ENCODE assay signal across 1 cellular context in the genomic region with DNA sequence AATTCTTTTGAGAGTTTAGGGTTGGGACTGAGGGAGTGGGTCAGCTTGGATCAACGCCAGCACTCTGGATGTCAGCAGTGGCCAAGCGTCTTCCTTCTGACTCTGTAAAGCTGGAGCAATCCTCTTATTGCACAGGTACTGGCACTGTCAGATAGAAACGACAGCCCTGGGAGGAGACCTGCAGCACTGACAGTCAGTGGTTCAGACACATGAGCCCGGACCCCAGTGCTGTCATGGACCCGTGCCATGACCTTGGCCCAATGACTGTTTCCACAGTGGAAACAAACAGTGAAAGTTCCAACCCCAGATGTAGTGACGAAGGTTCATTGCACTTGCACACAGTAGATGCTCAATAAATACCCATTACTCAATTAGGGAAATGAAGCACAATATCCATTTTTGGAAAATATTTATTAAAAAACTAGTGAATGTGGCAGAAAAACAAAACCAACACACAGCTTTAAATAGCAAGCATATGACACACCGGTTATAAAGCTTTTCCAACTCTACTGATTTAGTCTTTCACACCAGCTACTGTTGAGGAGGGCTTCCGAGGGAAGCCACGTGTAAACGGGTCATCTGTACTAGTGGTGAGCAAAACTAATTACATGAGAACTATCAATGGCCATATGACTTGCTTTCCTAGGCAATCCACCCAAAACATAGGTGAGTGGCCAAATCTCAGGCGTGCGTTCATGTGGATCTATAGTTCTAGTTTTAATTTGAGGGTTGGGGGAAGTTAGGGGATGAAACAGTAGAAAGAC.
A peak's percentile ranks its signal among the peaks of the same experiment; 100 is the strongest.
TF ChIP-seq lines count a peak whose summit lies in the region.

No MANE protein-coding gene starts in this region.

TF ChIP-seq in liver, 16 proteins besides CTCF, POLR2A, EP300 and RAD21:
- TF ChIP-seq RXRA (IDR thresholded peaks at IDR 0.05) (peak; percentile 98 to 99), GABPA (IDR thresholded peaks at IDR 0.05 in 1 of 2, conservative IDR thresholded peaks at IDR 0.05 in 1 of 2) (no peak), EGR1 (IDR thresholded peaks at IDR 0.05; ENCODE audit: low read depth in 2 of 2) (peak; percentile 84 to 94), FOXA2 (IDR thresholded peaks at IDR 0.05) (peak; percentile 64), JUND (IDR thresholded peaks at IDR 0.05) (peak; percentile 59 to 88), HNF4A (conservative IDR thresholded peaks at IDR 0.05) (peak; percentile 92 to 93), SP1 (IDR thresholded peaks at IDR 0.05) (peak; percentile 98), YY1 (IDR thresholded peaks at IDR 0.05) (peak; percentile 50), NR2F2 (IDR thresholded peaks at IDR 0.05) (peak; percentile 73), HNF4G (IDR thresholded peaks at IDR 0.05) (peak; percentile 46), TAF1 (conservative IDR thresholded peaks at IDR 0.05) (peak; percentile 90), FOXA1 (IDR thresholded peaks at IDR 0.05) (peak; percentile 35)
- TF ChIP-seq, protein P1, sequence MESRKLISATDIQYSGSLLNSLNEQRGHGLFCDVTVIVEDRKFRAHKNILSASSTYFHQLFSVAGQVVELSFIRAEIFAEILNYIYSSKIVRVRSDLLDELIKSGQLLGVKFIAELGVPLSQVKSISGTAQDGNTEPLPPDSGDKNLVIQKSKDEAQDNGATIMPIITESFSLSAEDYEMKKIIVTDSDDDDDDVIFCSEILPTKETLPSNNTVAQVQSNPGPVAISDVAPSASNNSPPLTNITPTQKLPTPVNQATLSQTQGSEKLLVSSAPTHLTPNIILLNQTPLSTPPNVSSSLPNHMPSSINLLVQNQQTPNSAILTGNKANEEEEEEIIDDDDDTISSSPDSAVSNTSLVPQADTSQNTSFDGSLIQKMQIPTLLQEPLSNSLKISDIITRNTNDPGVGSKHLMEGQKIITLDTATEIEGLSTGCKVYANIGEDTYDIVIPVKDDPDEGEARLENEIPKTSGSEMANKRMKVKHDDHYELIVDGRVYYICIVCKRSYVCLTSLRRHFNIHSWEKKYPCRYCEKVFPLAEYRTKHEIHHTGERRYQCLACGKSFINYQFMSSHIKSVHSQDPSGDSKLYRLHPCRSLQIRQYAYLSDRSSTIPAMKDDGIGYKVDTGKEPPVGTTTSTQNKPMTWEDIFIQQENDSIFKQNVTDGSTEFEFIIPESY (IDR thresholded peaks at IDR 0.05) = peak; percentile 86
- TF ChIP-seq, protein P2, sequence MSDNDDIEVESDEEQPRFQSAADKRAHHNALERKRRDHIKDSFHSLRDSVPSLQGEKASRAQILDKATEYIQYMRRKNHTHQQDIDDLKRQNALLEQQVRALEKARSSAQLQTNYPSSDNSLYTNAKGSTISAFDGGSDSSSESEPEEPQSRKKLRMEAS (IDR thresholded peaks at IDR 0.05) = peak; percentile 77
- TF ChIP-seq, protein P3, sequence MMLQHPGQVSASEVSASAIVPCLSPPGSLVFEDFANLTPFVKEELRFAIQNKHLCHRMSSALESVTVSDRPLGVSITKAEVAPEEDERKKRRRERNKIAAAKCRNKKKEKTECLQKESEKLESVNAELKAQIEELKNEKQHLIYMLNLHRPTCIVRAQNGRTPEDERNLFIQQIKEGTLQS (IDR thresholded peaks at IDR 0.05) = peak; percentile 76
- TF ChIP-seq, protein P4, sequence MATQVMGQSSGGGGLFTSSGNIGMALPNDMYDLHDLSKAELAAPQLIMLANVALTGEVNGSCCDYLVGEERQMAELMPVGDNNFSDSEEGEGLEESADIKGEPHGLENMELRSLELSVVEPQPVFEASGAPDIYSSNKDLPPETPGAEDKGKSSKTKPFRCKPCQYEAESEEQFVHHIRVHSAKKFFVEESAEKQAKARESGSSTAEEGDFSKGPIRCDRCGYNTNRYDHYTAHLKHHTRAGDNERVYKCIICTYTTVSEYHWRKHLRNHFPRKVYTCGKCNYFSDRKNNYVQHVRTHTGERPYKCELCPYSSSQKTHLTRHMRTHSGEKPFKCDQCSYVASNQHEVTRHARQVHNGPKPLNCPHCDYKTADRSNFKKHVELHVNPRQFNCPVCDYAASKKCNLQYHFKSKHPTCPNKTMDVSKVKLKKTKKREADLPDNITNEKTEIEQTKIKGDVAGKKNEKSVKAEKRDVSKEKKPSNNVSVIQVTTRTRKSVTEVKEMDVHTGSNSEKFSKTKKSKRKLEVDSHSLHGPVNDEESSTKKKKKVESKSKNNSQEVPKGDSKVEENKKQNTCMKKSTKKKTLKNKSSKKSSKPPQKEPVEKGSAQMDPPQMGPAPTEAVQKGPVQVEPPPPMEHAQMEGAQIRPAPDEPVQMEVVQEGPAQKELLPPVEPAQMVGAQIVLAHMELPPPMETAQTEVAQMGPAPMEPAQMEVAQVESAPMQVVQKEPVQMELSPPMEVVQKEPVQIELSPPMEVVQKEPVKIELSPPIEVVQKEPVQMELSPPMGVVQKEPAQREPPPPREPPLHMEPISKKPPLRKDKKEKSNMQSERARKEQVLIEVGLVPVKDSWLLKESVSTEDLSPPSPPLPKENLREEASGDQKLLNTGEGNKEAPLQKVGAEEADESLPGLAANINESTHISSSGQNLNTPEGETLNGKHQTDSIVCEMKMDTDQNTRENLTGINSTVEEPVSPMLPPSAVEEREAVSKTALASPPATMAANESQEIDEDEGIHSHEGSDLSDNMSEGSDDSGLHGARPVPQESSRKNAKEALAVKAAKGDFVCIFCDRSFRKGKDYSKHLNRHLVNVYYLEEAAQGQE (IDR thresholded peaks at IDR 0.05) = peak; percentile 74
